9 cellular contexts compared by ENCODE assay signal in the genomic region with DNA sequence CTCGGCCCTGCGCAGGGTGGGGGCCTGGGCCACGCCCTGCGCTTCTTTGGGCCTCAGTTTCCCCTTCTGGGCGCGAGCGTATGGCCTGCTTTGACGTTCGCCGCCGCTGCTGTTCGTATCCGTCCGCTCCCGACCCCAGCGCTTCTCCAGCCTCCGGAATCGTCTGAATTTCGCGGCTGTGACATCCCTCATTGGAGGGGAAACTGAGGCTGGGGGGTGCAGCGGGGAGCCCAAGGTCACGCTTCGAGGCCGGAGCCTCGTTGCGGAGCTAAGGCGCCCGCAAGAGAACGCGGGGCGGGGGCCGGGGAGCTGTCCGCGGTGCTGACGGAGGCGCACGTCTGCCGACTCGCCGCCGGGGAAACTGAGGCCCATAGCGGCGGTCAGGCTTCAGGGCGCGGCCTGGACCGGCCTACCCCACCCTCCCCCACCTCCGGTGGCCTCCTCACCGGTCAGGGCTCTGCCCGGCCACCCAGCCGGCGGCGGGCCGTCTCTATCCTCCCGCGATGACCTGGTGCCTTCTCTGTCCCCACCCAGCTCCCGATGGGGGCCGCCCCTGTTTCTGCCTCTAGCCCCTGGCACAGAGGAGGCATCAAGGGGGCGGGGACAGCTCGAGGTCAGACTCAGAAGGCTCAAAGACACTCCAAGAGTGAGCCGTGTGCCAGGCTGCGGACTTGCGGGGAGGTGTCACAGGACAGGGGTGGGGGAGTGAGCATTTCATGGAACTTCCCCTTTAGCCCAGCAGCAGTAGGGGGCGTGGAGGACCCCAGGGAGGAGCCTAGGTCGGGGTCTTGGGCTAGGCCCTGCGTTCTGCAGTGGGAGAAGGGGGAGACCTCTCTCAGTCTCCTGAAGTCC. TPM values are rescaled to one million over a fixed set of nuclear protein-coding genes. Genes with fewer than 3 reads are reported as not detected.
DNase-seq lines count a peak whose midpoint lies in the region; FAIRE-seq and TF ChIP-seq lines count a peak whose summit lies in the region.
"Had no signal": no experiment of that assay in that cellular context is flagged by ENCODE, and none has a peak within 500 bp of the region (broad histone marks: within the 10 kb centered on the region; RNA-seq: fewer than 3 reads in every experiment).

No MANE protein-coding gene starts in this region.

- FAIRE-seq in small intestine (lab: Jason Lieb, UNC) = no peak

- no peak overlapping the region for H3K27ac ChIP-seq in esophagus muscularis mucosa (replicated peaks in 1 of 4)
- H3K27ac ChIP-seq in small intestine (ENCODE audit: low read depth in 1 of 2, low read length in 1 of 2) = no peak overlapping the region

- TF ChIP-seq CTCF in esophagus muscularis mucosa (IDR thresholded peaks at IDR 0.05) = no peak

- H3K27me3 ChIP-seq in esophagus muscularis mucosa (peaks cover 13 to 68% (median 63%) of the 10 kb centered on the region in 4 donors), small intestine (ENCODE audit: control insufficient read depth in 2 of 2, insufficient read depth in 2 of 2, low read length in 2 of 2) (peaks cover 14 to 44% of the 10 kb centered on the region in 2 donors)

- H3K27me3 Mint-ChIP-seq in activated naive CD8-positive, alpha-beta T cell = peaks cover 27% of the 10 kb centered on the region
- peaks cover 49% of the 10 kb centered on the region for H3K27me3 Mint-ChIP-seq in activated naive CD8-positive, alpha-beta T cell treated with anti-CD3 and anti-CD28 coated beads for 36 hours

- H3K4me3 ChIP-seq in esophagus muscularis mucosa (peak overlapping the region; percentile 45 to 56 (median 48)), skeletal muscle cell (ENCODE audit: low read depth, low read length) (peak overlapping the region; percentile 36), small intestine (ENCODE audit: low read depth in 1 of 2, low read length in 2 of 2) (no peak overlapping the region)

- H3K9me3 Mint-ChIP-seq in activated naive CD8-positive, alpha-beta T cell (ENCODE audit: low read depth) = no peaks in the 10 kb centered on the region
- H3K9me3 Mint-ChIP-seq in activated naive CD8-positive, alpha-beta T cell treated with anti-CD3 and anti-CD28 coated beads for 36 hours = no peaks in the 10 kb centered on the region

- 6% methylated on average over 35 of the region's 65 CpGs for WGBS in esophagus muscularis mucosa
- 1 to 4% (median 3%) methylated on average over 42 to 65 of the region's 65 CpGs for WGBS in small intestine, 3 donors

- intact Hi-C loops in esophagus muscularis mucosa (cut with DNase I) = loop anchor here (10.0 kb wide), 1 partner anchor 68 kb away; a partner anchor contains a TSS

- H3K27ac Mint-ChIP-seq in activated naive CD8-positive, alpha-beta T cell = no peak overlapping the region
- H3K27ac Mint-ChIP-seq in activated naive CD8-positive, alpha-beta T cell treated with anti-CD3 and anti-CD28 coated beads for 36 hours = no peak overlapping the region

- H3K4me1 ChIP-seq in esophagus muscularis mucosa (peaks cover 25 to 41% (median 36%) of the 10 kb centered on the region in 4 donors), small intestine (ENCODE audit: control insufficient read depth in 2 of 2, insufficient read depth in 1 of 2, low read depth in 1 of 2, low read length in 1 of 2) (peaks cover 0 to 2% of the 10 kb centered on the region in 2 donors)

- no peak for TF ChIP-seq POLR2A in esophagus muscularis mucosa (IDR thresholded peaks at IDR 0.05; ENCODE audit: low read depth)

- peaks cover 23% of the 10 kb centered on the region for H3K4me1 Mint-ChIP-seq in activated naive CD8-positive, alpha-beta T cell (ENCODE audit: low read depth)
- peaks cover 17% of the 10 kb centered on the region for H3K4me1 Mint-ChIP-seq in activated naive CD8-positive, alpha-beta T cell treated with anti-CD3 and anti-CD28 coated beads for 36 hours

- no peaks in the 10 kb centered on the region for H3K36me3 Mint-ChIP-seq in activated naive CD8-positive, alpha-beta T cell
- H3K36me3 Mint-ChIP-seq in activated naive CD8-positive, alpha-beta T cell treated with anti-CD3 and anti-CD28 coated beads for 36 hours = peaks cover 9% of the 10 kb centered on the region

- peaks cover 3 to 10% (median 10%) of the 10 kb centered on the region in 4 donors for H3K36me3 ChIP-seq in esophagus muscularis mucosa
- peaks cover 0 to 5% of the 10 kb centered on the region in 2 donors for H3K36me3 ChIP-seq in small intestine (ENCODE audit: control insufficient read depth in 2 of 2, insufficient read depth in 2 of 2, low read length in 2 of 2)

- TF ChIP-seq EP300 in esophagus muscularis mucosa (IDR thresholded peaks at IDR 0.05) = no peak

- H3K4me3 Mint-ChIP-seq in activated naive CD8-positive, alpha-beta T cell = peak overlapping the region; percentile 32
- no peak overlapping the region for H3K4me3 Mint-ChIP-seq in activated naive CD8-positive, alpha-beta T cell treated with anti-CD3 and anti-CD28 coated beads for 36 hours

- H3K9me3 ChIP-seq in esophagus muscularis mucosa (no peaks in the 10 kb centered on the region), small intestine (ENCODE audit: control insufficient read depth, low read depth) (no peaks in the 10 kb centered on the region)

- DNase-seq in activated naive CD8-positive, alpha-beta T cell treated with anti-CD3 and anti-CD28 coated beads for 36 hours = no peak
- DNase-seq in NCI-H69 (lab: John Stamatoyannopoulos, UW) (peak; percentile 31), esophagus muscularis mucosa (ENCODE audit: extremely low spot score) (no peak), skeletal muscle cell (ENCODE audit: low read depth) (no peak), small intestine (no peak), pons (ENCODE audit: low spot score) (no peak), globus pallidus (ENCODE audit: low spot score) (no peak)
- DNase-seq: central memory CD4-positive, alpha-beta T cell had no signal

RNA-seq across cellular contexts. Expression of a gene that starts 3.0 kb away (rescaled TPM):
- total RNA-seq in activated naive CD8-positive, alpha-beta T cell treated with anti-CD3 and anti-CD28 coated beads for 36 hours = under 1 TPM; 0.21 to 0.26 TPM
- total RNA-seq in esophagus muscularis mucosa = 1 to 10 TPM in 2 of 4 donors, under 1 TPM in 2; 0.42 to 1.8 (median 1.2) TPM
- 1 to 10 TPM in 1 of 3 donors, under 1 TPM in 1, not detected in 1; 0.81 to 2.1 TPM for polyA plus RNA-seq in small intestine

RNA-seq across cellular contexts. Expression of a gene that starts 8.7 kb away (rescaled TPM):
- total RNA-seq in activated naive CD8-positive, alpha-beta T cell treated with anti-CD3 and anti-CD28 coated beads for 36 hours = 1,000 to 10,000 TPM; 1,472 to 1,524 TPM
- 1,000 to 10,000 TPM; 1,297 to 2,978 (median 2,171) TPM for total RNA-seq in esophagus muscularis mucosa
- 1,000 to 10,000 TPM; 2,441 to 3,547 (median 3,396) TPM for polyA plus RNA-seq in small intestine

RNA-seq across cellular contexts. Expression of a gene that starts 32.1 kb away (rescaled TPM):
- total RNA-seq in activated naive CD8-positive, alpha-beta T cell treated with anti-CD3 and anti-CD28 coated beads for 36 hours = 10 to 100 TPM; 27.0 to 28.7 TPM
- 10 to 100 TPM; 21.6 to 43.6 (median 29.8) TPM for total RNA-seq in esophagus muscularis mucosa
- 10 to 100 TPM; 44.6 to 62.1 (median 61.1) TPM for polyA plus RNA-seq in small intestine

RNA-seq across cellular contexts. Expression of a gene that starts 39.6 kb away (rescaled TPM):
- total RNA-seq in activated naive CD8-positive, alpha-beta T cell treated with anti-CD3 and anti-CD28 coated beads for 36 hours = 100 to 1,000 TPM; 287 to 297 TPM
- total RNA-seq in esophagus muscularis mucosa = 10 to 100 TPM; 44.9 to 79.4 (median 52.9) TPM
- polyA plus RNA-seq in small intestine = 100 to 1,000 TPM in 1 of 3 donors, 10 to 100 TPM in 2; 60.2 to 124 (median 68.9) TPM

RNA-seq across cellular contexts. Expression of a gene that starts 43.2 kb away (rescaled TPM):
- total RNA-seq in activated naive CD8-positive, alpha-beta T cell treated with anti-CD3 and anti-CD28 coated beads for 36 hours = 1 to 10 TPM; 1.5 to 1.7 TPM
- 1 to 10 TPM; 1.9 to 5.4 (median 3.3) TPM for total RNA-seq in esophagus muscularis mucosa
- polyA plus RNA-seq in small intestine = 10 to 100 TPM in 2 of 3 donors, 1 to 10 TPM in 1; 5.1 to 13.0 (median 12.5) TPM

Comparison
In these comparisons a context has a peak if more than half of its experiments do, and no peak if none do; other contexts are left out.
1. H3K4me3 ChIP-seq: peak in esophagus muscularis mucosa (4 of 4) and skeletal muscle cell (single experiment); none in small intestine (0 of 2).